ENCODE assay signal across 23 cellular contexts in genomic region chr9:93623736-93624135, GRCh38.
"Had no signal": no experiment of that assay in that cellular context is flagged by ENCODE, and none has a peak within 500 bp of the region (broad histone marks: within the 10 kb centered on the region; RNA-seq: fewer than 3 reads in every experiment).

No MANE protein-coding gene starts in this region.

- H3K36me3 ChIP-seq: esophagus squamous epithelium, gastrocnemius medialis, left lung, lower lobe of right lung had no signal

- H3K27ac Mint-ChIP-seq: mesothelial cell of epicardium had no signal

- H3K27ac ChIP-seq: coronary artery, dorsolateral prefrontal cortex, esophagus squamous epithelium, gastrocnemius medialis, heart left ventricle, hepatocyte, left lung, lower lobe of right lung had no signal

- H3K4me3 Mint-ChIP-seq: immature natural killer cell, mesothelial cell of epicardium, naive B cell had no signal

- H3K9me3 ChIP-seq: gastrocnemius medialis had no signal

- H3K27me3 ChIP-seq: dorsolateral prefrontal cortex, esophagus squamous epithelium, gastrocnemius medialis, heart left ventricle, hepatocyte, left lung had no signal

- H3K4me3 ChIP-seq: coronary artery, dorsolateral prefrontal cortex, esophagus squamous epithelium, gastrocnemius medialis, heart left ventricle, hepatocyte, left lung, lower lobe of right lung, mucosa of descending colon had no signal

- DNase-seq: dermis blood vessel endothelial cell; dorsolateral prefrontal cortex; effector CD4-positive, alpha-beta T cell; effector memory CD4-positive, alpha-beta T cell; esophagus squamous epithelium; foreskin fibroblast; foreskin melanocyte; gastrocnemius medialis; heart left ventricle; hypothalamus; islet precursor cell; kidney; kidney glomerular epithelial cell; left lung; left ventricle myocardium superior; lower lobe of right lung; mesenchymal stem cell; mucosa of descending colon; naive B cell had no signal

- ATAC-seq: gastrocnemius medialis, heart left ventricle, left lung, left ventricle myocardium superior, lower lobe of right lung had no signal

- H3K27me3 Mint-ChIP-seq: naive B cell had no signal

- H3K4me1 Mint-ChIP-seq: mesothelial cell of epicardium had no signal
